9 cellular contexts compared by ENCODE assay signal in genomic region chr12:12008232-12008850, GRCh38.
DNase-seq lines count a peak whose midpoint lies in the region; ATAC-seq and TF ChIP-seq lines count a peak whose summit lies in the region.
"Had no signal": no experiment of that assay in that cellular context is flagged by ENCODE, and none has a peak within 500 bp of the region (broad histone marks: within the 10 kb centered on the region; RNA-seq: fewer than 3 reads in every experiment).

No MANE protein-coding gene starts in this region.

- peak overlapping the region in 3 of 4 donors; percentile 69 to 78 (median 69) for H3K4me3 Mint-ChIP-seq in CD4-positive, CD25-positive, alpha-beta regulatory T cell

- H3K27me3 Mint-ChIP-seq in CD4-positive, CD25-positive, alpha-beta regulatory T cell = no peaks in the 10 kb centered on the region

- H3K36me3 Mint-ChIP-seq in CD4-positive, CD25-positive, alpha-beta regulatory T cell = peaks cover 3% of the 10 kb centered on the region

- TF ChIP-seq CTCF in left lung (IDR thresholded peaks at IDR 0.05) (no peak), psoas muscle (IDR thresholded peaks at IDR 0.05) (no peak), tibial artery (IDR thresholded peaks at IDR 0.05) (no peak)

- intact Hi-C loops in left lung (cut with DNase I) (no loop called here), psoas muscle (cut with DNase I) (no loop called here), tibial artery (cut with DNase I; ENCODE audit: low total_unique reads) (no loop called here)

- peaks cover 46% of the 10 kb centered on the region for H3K4me1 ChIP-seq in CD4-positive, CD25-positive, alpha-beta regulatory T cell (ENCODE audit: control insufficient read depth, insufficient read depth, low read length, poor library complexity, severe bottlenecking)
- H3K4me1 ChIP-seq in left lung (peaks cover 3 to 41% of the 10 kb centered on the region in 2 donors), psoas muscle (no peaks in the 10 kb centered on the region), tibial artery (peaks cover 0 to 18% (median 0%) of the 10 kb centered on the region in 4 donors)

- peaks cover 0 to 2% (median 0%) of the 10 kb centered on the region in 7 donors for H3K9me3 Mint-ChIP-seq in CD4-positive, CD25-positive, alpha-beta regulatory T cell

- peak overlapping the region; percentile 35 for H3K4me3 ChIP-seq in CD4-positive, CD25-positive, alpha-beta regulatory T cell (ENCODE audit: low read depth, low read length)
- H3K4me3 ChIP-seq in Jurkat, Clone E6-1 (ENCODE audit: low read length) = peak overlapping the region; percentile 10; the same call in 1 of the 2 replicates
- H3K4me3 ChIP-seq in left lung (no peak overlapping the region), psoas muscle (no peak overlapping the region), tibial artery (no peak overlapping the region)

- no peaks in the 10 kb centered on the region for H3K9me3 ChIP-seq in CD4-positive, CD25-positive, alpha-beta regulatory T cell (ENCODE audit: control insufficient read depth in 2 of 2, low read length in 2 of 2)
- H3K9me3 ChIP-seq in left lung (no peaks in the 10 kb centered on the region), psoas muscle (no peaks in the 10 kb centered on the region), tibial artery (no peaks in the 10 kb centered on the region)
- H3K9me3 ChIP-seq: neutrophil had no signal

- no peaks in the 10 kb centered on the region for H3K27me3 ChIP-seq in CD4-positive, CD25-positive, alpha-beta regulatory T cell (ENCODE audit: control insufficient read depth, insufficient read depth, low read length)
- no peaks in the 10 kb centered on the region for H3K27me3 ChIP-seq in left lung
- H3K27me3 ChIP-seq in psoas muscle (ENCODE audit: insufficient read depth in 3 of 3, low read length in 2 of 3) = no peaks in the 10 kb centered on the region
- no peaks in the 10 kb centered on the region for H3K27me3 ChIP-seq in tibial artery
- H3K27me3 ChIP-seq: neutrophil had no signal

- 85 to 89% (median 87%) methylated on average over 8 of the region's 8 CpGs for WGBS in psoas muscle, 3 donors

- peaks cover 26 to 72% (median 49%) of the 10 kb centered on the region in 4 donors for H3K4me1 Mint-ChIP-seq in CD4-positive, CD25-positive, alpha-beta regulatory T cell

- H3K36me3 ChIP-seq in CD4-positive, CD25-positive, alpha-beta regulatory T cell (ENCODE audit: control insufficient read depth, insufficient read depth, low read length) = no peaks in the 10 kb centered on the region
- H3K36me3 ChIP-seq in left lung = no peaks in the 10 kb centered on the region
- no peaks in the 10 kb centered on the region for H3K36me3 ChIP-seq in psoas muscle (ENCODE audit: insufficient read depth in 1 of 2, low read depth in 1 of 2)
- H3K36me3 ChIP-seq in tibial artery = no peaks in the 10 kb centered on the region
- H3K36me3 ChIP-seq: neutrophil had no signal

- ATAC-seq in CD4-positive, CD25-positive, alpha-beta regulatory T cell (ENCODE audit: low read depth in 2 of 2) = no peak
- no peak for ATAC-seq in left lung
- ATAC-seq in psoas muscle = no peak
- no peak for ATAC-seq in HG02623 (IDR thresholded peaks at IDR 0.05; ENCODE audit: unreplicated experiment)
- no peak for ATAC-seq in GM18502 (IDR thresholded peaks at IDR 0.05; ENCODE audit: poor library complexity, unreplicated experiment)

- H3K27ac Mint-ChIP-seq in CD4-positive, CD25-positive, alpha-beta regulatory T cell = peak overlapping the region; percentile 70 to 92 (median 92)

- H3K27ac ChIP-seq in CD4-positive, CD25-positive, alpha-beta regulatory T cell (ENCODE audit: insufficient read depth, low read length, poor library complexity, severe bottlenecking) = peak overlapping the region; percentile 58
- H3K27ac ChIP-seq in left lung = peak overlapping the region; percentile 10 to 90
- H3K27ac ChIP-seq in psoas muscle = no peak overlapping the region
- H3K27ac ChIP-seq in tibial artery = no peak overlapping the region
- H3K27ac ChIP-seq: neutrophil had no signal

- peak in 1 of 3 donors; percentile 36 for DNase-seq in CD4-positive, CD25-positive, alpha-beta regulatory T cell
- peak; percentile 67 for DNase-seq in Jurkat, Clone E6-1 (ENCODE audit: low read depth, low spot score)
- DNase-seq in activated CD8-positive, alpha-beta memory T cell treated with anti-CD3 and anti-CD28 coated beads, Interleukin-2, amount 50 U/mL, for 48 hours = peak; percentile 81
- DNase-seq in left lung (no peak), psoas muscle (no peak), tibial artery (no peak)

Comparison
In these comparisons a context has a peak if more than half of its experiments do, and no peak if none do; other contexts are left out.
1. DNase-seq: peak in Jurkat, Clone E6-1 (single experiment) and activated CD8-positive, alpha-beta memory T cell treated with anti-CD3 and anti-CD28 coated beads, Interleukin-2, amount 50 U/mL, for 48 hours (single experiment); none in left lung (0 of 2), psoas muscle (0 of 2) and tibial artery (0 of 2).
2. H3K27ac ChIP-seq: peak in CD4-positive, CD25-positive, alpha-beta regulatory T cell (single experiment) and left lung (2 of 2); none in psoas muscle (single experiment) and tibial artery (0 of 2).
3. H3K4me3 ChIP-seq: peak in CD4-positive, CD25-positive, alpha-beta regulatory T cell (single experiment) and Jurkat, Clone E6-1 (single experiment); none in left lung (0 of 2), psoas muscle (single experiment) and tibial artery (0 of 2).